ENCODE assay signal across 8 cellular contexts in the genomic region with DNA sequence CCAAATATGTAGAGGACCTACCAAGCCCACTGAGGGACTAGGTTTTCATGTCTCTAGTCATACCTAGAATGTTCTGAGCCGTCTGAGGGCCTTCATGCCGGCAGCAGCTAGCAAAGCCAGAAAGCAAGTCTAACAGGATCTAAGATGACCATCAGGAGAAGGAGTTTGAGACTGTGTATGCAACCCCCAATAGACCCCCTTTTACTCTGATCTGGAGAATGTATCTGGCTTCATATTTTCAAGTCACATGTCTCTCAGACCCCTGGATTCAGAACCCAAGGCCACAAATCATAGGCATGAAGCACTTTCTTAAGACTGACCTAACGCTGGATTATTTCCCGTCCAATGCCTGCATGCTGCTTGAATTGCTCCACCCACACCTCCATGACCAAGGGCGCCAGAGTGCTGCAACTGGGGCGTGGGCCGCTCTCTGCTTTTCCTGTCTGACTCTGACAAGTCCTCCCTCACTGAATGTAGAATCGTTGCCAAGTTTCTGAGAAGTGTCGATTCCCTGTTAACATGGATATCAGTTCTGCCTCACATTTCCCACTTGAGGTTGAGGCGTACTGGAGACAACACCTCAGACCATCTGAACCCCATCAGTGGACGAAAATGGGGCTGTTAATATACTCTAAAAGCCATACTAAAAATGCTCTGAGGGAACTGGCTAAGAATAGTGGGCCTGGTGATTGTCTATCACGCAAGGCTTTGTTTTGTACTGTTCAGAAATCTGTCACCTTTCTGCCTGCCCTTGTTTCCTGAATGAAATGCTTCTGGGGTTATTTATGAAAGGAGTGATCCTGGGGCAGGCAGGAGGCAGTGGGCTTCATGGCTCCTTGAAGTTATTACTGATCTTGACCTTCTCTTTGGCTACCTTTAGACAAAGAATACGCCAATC. TPM values are rescaled to one million over a fixed set of nuclear protein-coding genes. Genes with fewer than 3 reads are reported as not detected.
DNase-seq lines count a peak whose midpoint lies in the region; ATAC-seq and TF ChIP-seq lines count a peak whose summit lies in the region.

No MANE protein-coding gene starts in this region.

- peaks cover 0 to 39% (median 0%) of the 10 kb centered on the region in 3 donors for H3K36me3 ChIP-seq in esophagus squamous epithelium

- no peaks in the 10 kb centered on the region for H3K27me3 ChIP-seq in esophagus squamous epithelium

- no peak for ATAC-seq in HG03025 (IDR thresholded peaks at IDR 0.05; ENCODE audit: low FRiP score, unreplicated experiment)

- peak overlapping the region in 3 of 4 donors; percentile 1 to 60 (median 51) for H3K27ac ChIP-seq in esophagus squamous epithelium

- peaks cover 0 to 22% (median 9%) of the 10 kb centered on the region in 3 donors for H3K4me1 ChIP-seq in esophagus squamous epithelium

- no peak overlapping the region for H3K4me3 ChIP-seq in esophagus squamous epithelium

- intact Hi-C loops in esophagus squamous epithelium (cut with DNase I), result no loop called here

- TF ChIP-seq CTCF in esophagus squamous epithelium (IDR thresholded peaks at IDR 0.05), result no peak

- no peak for TF ChIP-seq POLR2A in esophagus squamous epithelium (IDR thresholded peaks at IDR 0.05)

- no peaks in the 10 kb centered on the region for H3K9me3 ChIP-seq in esophagus squamous epithelium

- peak; percentile 75 for DNase-seq in activated naive CD4-positive, alpha-beta T cell treated with Interleukin-2 at 50 U/mL for 16 hours
- DNase-seq in activated naive CD4-positive, alpha-beta T cell treated with anti-CD3 and anti-CD28 coated beads, Interleukin-2, amount 50 U/mL, for 16 hours, result no peak
- DNase-seq in activated CD4-positive, alpha-beta T cell treated with anti-CD3 and anti-CD28 coated beads, Interleukin-2, amount 50 U/mL, for 4 hours, result peak; percentile 45 to 48
- no peak for DNase-seq in esophagus squamous epithelium (lab: John Stamatoyannopoulos, UW)
- peak; percentile 72 for DNase-seq in stimulated activated CD4-positive, alpha-beta T cell treated with anti-CD3 and anti-CD28 coated beads, Interleukin-15, amount 100 ng/mL, for 24 hours
- DNase-seq in SIG-M5 treated with dmso at 0.1 percent for 504 hours (lab: John Stamatoyannopoulos, UW; ENCODE audit: unreplicated experiment), result no peak
- no peak for DNase-seq in NCI-H82 (lab: John Stamatoyannopoulos, UW)

- 55 to 87% methylated on average over 12 to 13 of the region's 13 CpGs for WGBS in esophagus squamous epithelium, 2 donors

RNA-seq across cellular contexts. Expression of gene ASXL1, which starts 23.9 kb away (rescaled TPM):
- total RNA-seq in esophagus squamous epithelium, result 10 to 100 TPM; 14.3 to 49.2 (median 22.1) TPM

RNA-seq across cellular contexts. Expression of gene KIF3B, which starts 56.8 kb away (rescaled TPM):
- total RNA-seq in esophagus squamous epithelium, result 10 to 100 TPM in 2 of 4 donors, 1 to 10 TPM in 2; 8.5 to 14.1 (median 11.4) TPM

Comparison
In these comparisons a context has a peak if more than half of its experiments do, and no peak if none do; other contexts are left out.
1. DNase-seq: peak in activated naive CD4-positive, alpha-beta T cell treated with Interleukin-2 at 50 U/mL for 16 hours (single experiment), activated CD4-positive, alpha-beta T cell treated with anti-CD3 and anti-CD28 coated beads, Interleukin-2, amount 50 U/mL, for 4 hours (2 of 2) and stimulated activated CD4-positive, alpha-beta T cell treated with anti-CD3 and anti-CD28 coated beads, Interleukin-15, amount 100 ng/mL, for 24 hours (single experiment); none in activated naive CD4-positive, alpha-beta T cell treated with anti-CD3 and anti-CD28 coated beads, Interleukin-2, amount 50 U/mL, for 16 hours (single experiment), esophagus squamous epithelium (single experiment), SIG-M5 treated with dmso at 0.1 percent for 504 hours (single experiment) and NCI-H82 (single experiment).